8 cellular contexts compared by ENCODE assay signal in genomic region chr19:1503089-1503924, GRCh38. TPM values are rescaled to one million over a fixed set of nuclear protein-coding genes. Genes with fewer than 3 reads are reported as not detected.
DNase-seq lines count a peak whose midpoint lies in the region; ATAC-seq and TF ChIP-seq lines count a peak whose summit lies in the region.

No MANE protein-coding gene starts in this region.

- H3K9me3 Mint-ChIP-seq in activated T-helper 2 cell treated with anti-CD3 and anti-CD28 coated beads, Interferon-gamma antibody, Interleukin-2, Interleukin-4, amounts not matched to agents 10 μg/mL and 5 μg/mL and 100 μg/mL, durations not matched to agents 14 hours and 24 hours and 36 hours: no peaks in the 10 kb centered on the region
- peaks cover 10% of the 10 kb centered on the region for H3K9me3 Mint-ChIP-seq in glutamatergic neuron (ENCODE audit: unreplicated experiment)

- H3K9me3 ChIP-seq in PC-9 (ENCODE audit: insufficient read depth, low read depth) (no peaks in the 10 kb centered on the region), sigmoid colon (peaks cover 0 to under 1% (median 0%) of the 10 kb centered on the region in 4 donors)

- TF ChIP-seq EP300 in sigmoid colon (IDR thresholded peaks at IDR 0.05): no peak

- no peak overlapping the region for H2AFZ ChIP-seq in PC-9

- no peak overlapping the region for H3K4me3 Mint-ChIP-seq in activated T-helper 2 cell treated with anti-CD3 and anti-CD28 coated beads, Interferon-gamma antibody, Interleukin-2, Interleukin-4, amounts not matched to agents 10 μg/mL and 5 μg/mL and 100 μg/mL, durations not matched to agents 14 hours and 24 hours and 36 hours (ENCODE audit: low read depth)
- H3K4me3 Mint-ChIP-seq in glutamatergic neuron (ENCODE audit: unreplicated experiment): no peak overlapping the region

- no peaks in the 10 kb centered on the region for H3K79me2 ChIP-seq in PC-9 (ENCODE audit: low read depth)

- peak overlapping the region; percentile 47 for H3K4me2 ChIP-seq in PC-9

- TF ChIP-seq CTCF in GM12875 (IDR thresholded peaks at IDR 0.05; ENCODE audit: borderline replicate concordance, insufficient read depth, low read depth, low read length): peak; percentile 93
- TF ChIP-seq CTCF in PC-9 (conservative IDR thresholded peaks at IDR 0.05): peak; percentile 77
- TF ChIP-seq CTCF in glutamatergic neuron (IDR thresholded peaks at IDR 0.05; ENCODE audit: partially characterized antibody, unreplicated experiment): peak; percentile 89
- peak; percentile 7 to 72 (median 53) for TF ChIP-seq CTCF in sigmoid colon (IDR thresholded peaks at IDR 0.05)

- DNase-seq in PC-9 (peak in 1 of 2 experiments; percentile 33), glutamatergic neuron (peak; percentile 78), sigmoid colon (peak; percentile 69), DMS79 treated with DMSO at 0.1 percent for 48 hours (lab: John Stamatoyannopoulos, UW) (no peak)
- peak; percentile 53 for DNase-seq in activated T-helper 2 cell treated with anti-CD3 and anti-CD28 coated beads, Interferon-gamma antibody, Interleukin-2, Interleukin-4, amounts not matched to agents 10 μg/mL and 5 μg/mL and 100 μg/mL, durations not matched to agents 14 hours and 24 hours and 36 hours (ENCODE audit: low spot score)

- TF ChIP-seq POLR2A in sigmoid colon (IDR thresholded peaks at IDR 0.05): no peak

- 4 to 9% methylated on average over 49 of the region's 49 CpGs for WGBS in sigmoid colon, 2 donors

- no peak overlapping the region for H3K27ac Mint-ChIP-seq in activated T-helper 2 cell treated with anti-CD3 and anti-CD28 coated beads, Interferon-gamma antibody, Interleukin-2, Interleukin-4, amounts not matched to agents 10 μg/mL and 5 μg/mL and 100 μg/mL, durations not matched to agents 14 hours and 24 hours and 36 hours
- H3K27ac Mint-ChIP-seq in glutamatergic neuron (ENCODE audit: unreplicated experiment): no peak overlapping the region

- no TSS peak for BruUV-seq in PC-9 (replicated peaks; lab: Mats Ljungman, UMichigan)

- H3K4me1 ChIP-seq in PC-9 (replicated peaks; ENCODE audit: insufficient read depth) (no peaks in the 10 kb centered on the region), sigmoid colon (peaks cover 0 to 24% (median 17%) of the 10 kb centered on the region in 4 donors)

- intact Hi-C loops in PC-9 (cut with micrococcal nuclease; ENCODE audit: unreplicated experiment): no loop called here
- intact Hi-C loops in activated T-helper 2 cell treated with anti-CD3 and anti-CD28 coated beads, Interferon-gamma antibody, Interleukin-2, Interleukin-4, amounts not matched to agents 10 μg/mL and 5 μg/mL and 100 μg/mL, durations not matched to agents 14 hours and 24 hours and 36 hours (cut with micrococcal nuclease): no loop called here
- intact Hi-C loops in sigmoid colon (cut with DNase I): no loop called here

- CTCF ChIA-PET in PC-9 (lab: Charles Lee): no interaction called here

- ATAC-seq in GM19467 (IDR thresholded peaks at IDR 0.05; ENCODE audit: unreplicated experiment) (no peak), GM21447 (IDR thresholded peaks at IDR 0.05; ENCODE audit: unreplicated experiment) (no peak)

- H4K20me1 ChIP-seq in PC-9 (ENCODE audit: insufficient read depth): no peaks in the 10 kb centered on the region

- no peaks in the 10 kb centered on the region for H3K9me2 ChIP-seq in PC-9 (ENCODE audit: insufficient read depth)

- peaks cover 3% of the 10 kb centered on the region for H3K36me3 Mint-ChIP-seq in activated T-helper 2 cell treated with anti-CD3 and anti-CD28 coated beads, Interferon-gamma antibody, Interleukin-2, Interleukin-4, amounts not matched to agents 10 μg/mL and 5 μg/mL and 100 μg/mL, durations not matched to agents 14 hours and 24 hours and 36 hours (ENCODE audit: low read depth)
- H3K36me3 Mint-ChIP-seq in glutamatergic neuron (ENCODE audit: unreplicated experiment): no peaks in the 10 kb centered on the region

- H3K27me3 ChIP-seq in PC-9 (ENCODE audit: insufficient read depth, low read depth) (no peaks in the 10 kb centered on the region), sigmoid colon (peaks cover 8 to 35% (median 32%) of the 10 kb centered on the region in 3 donors)

- H3K4me3 ChIP-seq in GM12875 (ENCODE audit: low read depth, low read length) (no peak overlapping the region), PC-9 (no peak overlapping the region), sigmoid colon (peak overlapping the region in 1 of 4 donors; percentile 18)

- H3K27ac ChIP-seq in PC-9: no peak overlapping the region
- no peak overlapping the region for H3K27ac ChIP-seq in sigmoid colon

- H3K4me1 Mint-ChIP-seq in activated T-helper 2 cell treated with anti-CD3 and anti-CD28 coated beads, Interferon-gamma antibody, Interleukin-2, Interleukin-4, amounts not matched to agents 10 μg/mL and 5 μg/mL and 100 μg/mL, durations not matched to agents 14 hours and 24 hours and 36 hours (ENCODE audit: low read depth): peaks cover 9% of the 10 kb centered on the region
- no peaks in the 10 kb centered on the region for H3K4me1 Mint-ChIP-seq in glutamatergic neuron (ENCODE audit: low read depth, unreplicated experiment)

- POLR2A ChIA-PET in PC-9 (lab: Charles Lee; ENCODE audit: unreplicated experiment): no interaction called here

- peaks cover 2% of the 10 kb centered on the region for H3K27me3 Mint-ChIP-seq in activated T-helper 2 cell treated with anti-CD3 and anti-CD28 coated beads, Interferon-gamma antibody, Interleukin-2, Interleukin-4, amounts not matched to agents 10 μg/mL and 5 μg/mL and 100 μg/mL, durations not matched to agents 14 hours and 24 hours and 36 hours (ENCODE audit: low read depth)
- peaks cover 23% of the 10 kb centered on the region for H3K27me3 Mint-ChIP-seq in glutamatergic neuron (ENCODE audit: unreplicated experiment)

- H3K36me3 ChIP-seq in PC-9 (ENCODE audit: low read depth): no peaks in the 10 kb centered on the region
- no peaks in the 10 kb centered on the region for H3K36me3 ChIP-seq in sigmoid colon

- H3F3A ChIP-seq in PC-9 (ENCODE audit: insufficient read depth, low read depth): no peaks in the 10 kb centered on the region; the same call in 1 of the 2 replicates

RNA-seq across cellular contexts. Expression of gene ADAMTSL5, which starts 9.5 kb away (rescaled TPM):
- 13.6 and 14.6 TPM in 2 replicates for total RNA-seq in PC-9 (2021)
- total RNA-seq in activated T-helper 2 cell treated with anti-CD3 and anti-CD28 coated beads, Interferon-gamma antibody, Interleukin-2, Interleukin-4, amounts not matched to agents 10 μg/mL and 5 μg/mL and 100 μg/mL, durations not matched to agents 14 hours and 24 hours and 36 hours: 4.9 and 6.4 TPM in 2 replicates
- total RNA-seq in glutamatergic neuron (ENCODE audit: unreplicated experiment): 0.83 TPM
- total RNA-seq in sigmoid colon: 1 to 10 TPM in 2 of 4 donors, under 1 TPM in 2; 0.71 to 5.8 (median 1.8) TPM
- polyA plus RNA-seq in sigmoid colon: 1 to 10 TPM in 2 of 3 donors, not detected in 1; 1.6 to 1.8 TPM

RNA-seq across cellular contexts. Expression of gene REEP6, which starts 12.3 kb away (rescaled TPM):
- total RNA-seq in PC-9 (2021) (34.3 and 39.5 TPM in 2 replicates), glutamatergic neuron (ENCODE audit: unreplicated experiment) (21.5 TPM), sigmoid colon (1 to 10 TPM in 2 of 4 donors, under 1 TPM in 1, not detected in 1; 0.33 to 2.9 (median 1.6) TPM)
- total RNA-seq in activated T-helper 2 cell treated with anti-CD3 and anti-CD28 coated beads, Interferon-gamma antibody, Interleukin-2, Interleukin-4, amounts not matched to agents 10 μg/mL and 5 μg/mL and 100 μg/mL, durations not matched to agents 14 hours and 24 hours and 36 hours: 1.6 and 2.1 TPM in 2 replicates
- polyA plus RNA-seq in sigmoid colon: 1 to 10 TPM in 2 of 3 donors, under 1 TPM in 1; 0.92 to 5.6 (median 2.4) TPM

RNA-seq across cellular contexts. Expression of gene PCSK4, which starts 13.2 kb away (rescaled TPM):
- total RNA-seq in PC-9 (2021) (18.6 and 27.3 TPM in 2 replicates), glutamatergic neuron (ENCODE audit: unreplicated experiment) (21.2 TPM), sigmoid colon (1 to 10 TPM in 3 of 4 donors, under 1 TPM in 1; 0.99 to 5.0 (median 3.1) TPM)
- 2.1 and 2.6 TPM in 2 replicates for total RNA-seq in activated T-helper 2 cell treated with anti-CD3 and anti-CD28 coated beads, Interferon-gamma antibody, Interleukin-2, Interleukin-4, amounts not matched to agents 10 μg/mL and 5 μg/mL and 100 μg/mL, durations not matched to agents 14 hours and 24 hours and 36 hours
- polyA plus RNA-seq in sigmoid colon: 1 to 10 TPM in 2 of 3 donors, not detected in 1; 1.2 to 4.1 TPM

RNA-seq across cellular contexts. Expression of gene PLK5, which starts 20.6 kb away (rescaled TPM):
- total RNA-seq in PC-9 (2021) (not detected in 2 replicates), glutamatergic neuron (ENCODE audit: unreplicated experiment) (0.69 TPM), sigmoid colon (under 1 TPM in 1 of 4 donors, not detected in 3; 0.36 TPM)
- not detected in 2 replicates for total RNA-seq in activated T-helper 2 cell treated with anti-CD3 and anti-CD28 coated beads, Interferon-gamma antibody, Interleukin-2, Interleukin-4, amounts not matched to agents 10 μg/mL and 5 μg/mL and 100 μg/mL, durations not matched to agents 14 hours and 24 hours and 36 hours
- under 1 TPM in 1 of 3 donors, not detected in 2; 0.32 TPM for polyA plus RNA-seq in sigmoid colon

RNA-seq across cellular contexts. Expression of gene C19orf25, which starts 24.3 kb away (rescaled TPM):
- total RNA-seq in PC-9 (2021) (28.0 and 31.2 TPM in 2 replicates), glutamatergic neuron (ENCODE audit: unreplicated experiment) (29.2 TPM), sigmoid colon (10 to 100 TPM; 19.6 to 26.0 (median 22.2) TPM)
- 33.0 and 37.9 TPM in 2 replicates for total RNA-seq in activated T-helper 2 cell treated with anti-CD3 and anti-CD28 coated beads, Interferon-gamma antibody, Interleukin-2, Interleukin-4, amounts not matched to agents 10 μg/mL and 5 μg/mL and 100 μg/mL, durations not matched to agents 14 hours and 24 hours and 36 hours
- polyA plus RNA-seq in sigmoid colon: 10 to 100 TPM; 38.4 to 51.5 (median 48.3) TPM
